15 cellular contexts compared by ENCODE assay signal in genomic region chr19:46812898-46813569, GRCh38. TPM values are rescaled to one million over a fixed set of nuclear protein-coding genes. Genes with fewer than 3 reads are reported as not detected.
DNase-seq lines count a peak whose midpoint lies in the region; ATAC-seq and TF ChIP-seq lines count a peak whose summit lies in the region.
"Had no signal": no experiment of that assay in that cellular context is flagged by ENCODE, and none has a peak within 500 bp of the region (broad histone marks: within the 10 kb centered on the region; RNA-seq: fewer than 3 reads in every experiment).

No MANE protein-coding gene starts in this region.

- no peak for TF ChIP-seq CTCF in lung (IDR thresholded peaks at IDR 0.05; ENCODE audit: control extremely low read depth, extremely low read depth)
- no peak for TF ChIP-seq CTCF in thyroid gland (IDR thresholded peaks at IDR 0.05)

- 53 to 81% methylated on average over 21 of the region's 21 CpGs for WGBS in lung, 2 donors
- WGBS in thyroid gland, 2 donors = 39 to 63% methylated on average over 21 of the region's 21 CpGs

- H2AFZ ChIP-seq in Karpas-422 (ENCODE audit: low read length) = no peak overlapping the region

- no peak for TF ChIP-seq POLR2A in thyroid gland (IDR thresholded peaks at IDR 0.05)

- H3K9me3 ChIP-seq in duodenal mucosa (ENCODE audit: control insufficient read depth in 1 of 2, low read length in 2 of 2) (no peaks in the 10 kb centered on the region), lung (ENCODE audit: control insufficient read depth in 2 of 2, insufficient read depth in 1 of 2, low read length in 1 of 2) (no peaks in the 10 kb centered on the region), thyroid gland (no peaks in the 10 kb centered on the region), MG63 (no peaks in the 10 kb centered on the region), Karpas-422 (ENCODE audit: low read length) (no peaks in the 10 kb centered on the region)
- H3K9me3 ChIP-seq: pancreas had no signal

- intact Hi-C loops in thyroid gland (cut with DNase I) = no loop called here

- no peaks in the 10 kb centered on the region for H3K4me1 ChIP-seq in duodenal mucosa (ENCODE audit: control insufficient read depth in 1 of 2, insufficient read depth in 2 of 2, low read length in 2 of 2)
- peaks cover 0 to 3% of the 10 kb centered on the region in 2 donors for H3K4me1 ChIP-seq in lung (ENCODE audit: control insufficient read depth in 2 of 2, insufficient read depth in 2 of 2, low read length in 2 of 2)
- H3K4me1 ChIP-seq in thyroid gland = peaks cover 0 to 7% of the 10 kb centered on the region in 2 donors
- no peaks in the 10 kb centered on the region for H3K4me1 ChIP-seq in Karpas-422 (ENCODE audit: low read length)
- H3K4me1 ChIP-seq: pancreas had no signal

- H3K4me3 ChIP-seq in duodenal mucosa (ENCODE audit: low read depth in 1 of 2, low read length in 2 of 2) (no peak overlapping the region), lung (no peak overlapping the region), thyroid gland (replicated peaks in 1 of 3) (no peak overlapping the region), MG63 (no peak overlapping the region), Karpas-422 (ENCODE audit: low read length) (no peak overlapping the region)
- H3K4me3 ChIP-seq: pancreas had no signal

- H3K9me2 ChIP-seq in Karpas-422 (replicated peaks; ENCODE audit: insufficient read depth, low read length) = no peaks in the 10 kb centered on the region

- H3K9ac ChIP-seq in duodenal mucosa (ENCODE audit: low read depth in 1 of 2, low read length in 2 of 2) = no peak overlapping the region
- H3K9ac ChIP-seq in Karpas-422 (ENCODE audit: low read length) = no peak overlapping the region

- H3K4me2 ChIP-seq in Karpas-422 (ENCODE audit: low read depth, low read length, poor library complexity, severe bottlenecking) = no peak overlapping the region

- peak; percentile 89 for DNase-seq in HT-29 (ENCODE audit: low spot score)
- DNase-seq in lung (ENCODE audit: low spot score) = peak; percentile 36
- DNase-seq in thyroid gland = peak; percentile 14 to 60
- DNase-seq in effector CD4-positive, alpha-beta T cell = no peak
- DNase-seq in MG63 = no peak
- DNase-seq in Karpas-422 = no peak
- no peak for DNase-seq in SKM-1 treated with dmso at 0.1 percent for 144 hours (lab: John Stamatoyannopoulos, UW; ENCODE audit: unreplicated experiment)
- DNase-seq: activated CD4-positive, CD25-positive, alpha-beta regulatory T cell; activated T-cell treated with anti-CD3 and anti-CD28 coated beads, Interleukin-2, amount 50 U/mL, for 1 hour; CD8-positive, alpha-beta T cell; NCI-H526 treated with DMSO at 0.1 percent for 48 hours; pancreas; SIG-M5; stimulated activated CD4-positive, alpha-beta T cell treated with anti-CD3 and anti-CD28 coated beads, Interleukin-4, amount 100 ng/mL, for 4 hours had no signal

- H4K20me1 ChIP-seq in Karpas-422 (ENCODE audit: insufficient read depth, low read depth, low read length) = no peaks in the 10 kb centered on the region

- ATAC-seq in lung (ENCODE audit: insufficient read depth, low FRiP score) = peak; percentile 81
- ATAC-seq: CD8-positive, alpha-beta T cell had no signal

- no peaks in the 10 kb centered on the region for H3K27me3 ChIP-seq in duodenal mucosa (ENCODE audit: control insufficient read depth in 1 of 2, insufficient read depth in 2 of 2, low read length in 2 of 2)
- H3K27me3 ChIP-seq in lung (ENCODE audit: control insufficient read depth, insufficient read depth) = no peaks in the 10 kb centered on the region
- no peaks in the 10 kb centered on the region for H3K27me3 ChIP-seq in thyroid gland
- H3K27me3 ChIP-seq in MG63 = no peaks in the 10 kb centered on the region
- H3K27me3 ChIP-seq in Karpas-422 (ENCODE audit: low read length) = no peaks in the 10 kb centered on the region
- H3K27me3 ChIP-seq: pancreas had no signal

- H3K36me3 ChIP-seq in duodenal mucosa (ENCODE audit: control insufficient read depth in 1 of 2, insufficient read depth in 2 of 2, low read length in 2 of 2) (no peaks in the 10 kb centered on the region), lung (ENCODE audit: control insufficient read depth in 2 of 2, insufficient read depth in 2 of 2, low read length in 2 of 2) (no peaks in the 10 kb centered on the region), thyroid gland (no peaks in the 10 kb centered on the region), MG63 (no peaks in the 10 kb centered on the region), Karpas-422 (ENCODE audit: insufficient read depth, low read length) (no peaks in the 10 kb centered on the region)
- H3K36me3 ChIP-seq: pancreas had no signal

- H3K27ac ChIP-seq in duodenal mucosa (ENCODE audit: low read depth, low read length) (peak overlapping the region; percentile 36), lung (ENCODE audit: low read depth in 1 of 2, low read length in 1 of 2) (peak overlapping the region in 1 of 2 donors; percentile 67), thyroid gland (peak overlapping the region in 1 of 3 donors; percentile 38), Karpas-422 (ENCODE audit: low read length) (no peak overlapping the region)
- H3K27ac ChIP-seq: pancreas had no signal

- no peaks in the 10 kb centered on the region for H3K79me2 ChIP-seq in Karpas-422 (ENCODE audit: low read length)

RNA-seq across cellular contexts. Expression of gene SLC1A5, which starts 24.6 kb away (rescaled TPM):
- total RNA-seq in HT-29 (2014; rRNA removed; shearing (Covaris generic)) = 772 and 790 TPM in 2 replicates
- total RNA-seq in lung = 100 to 1,000 TPM in 1 of 2 donors, 10 to 100 TPM in 1; 38.2 to 216 TPM
- 100 to 1,000 TPM in 1 of 2 donors, 10 to 100 TPM in 1; 97.0 to 116 TPM for polyA plus RNA-seq in lung
- total RNA-seq in thyroid gland = 10 to 100 TPM in 3 of 4 donors, 1 to 10 TPM in 1; 9.3 to 18.5 (median 11.8) TPM
- total RNA-seq in MG63 (2014; rRNA removed; shearing (Covaris generic); ENCODE audit: low replicate concordance) = 170 and 305 TPM in 2 replicates
- 116 and 189 TPM in 2 replicates for total RNA-seq in Karpas-422 (2014; rRNA removed; shearing (Covaris generic); ENCODE audit: low replicate concordance)

RNA-seq across cellular contexts. Expression of gene AP2S1, which starts 37.6 kb away (rescaled TPM):
- 527 and 544 TPM in 2 replicates for total RNA-seq in HT-29 (2014; rRNA removed; shearing (Covaris generic))
- 100 to 1,000 TPM in 1 of 2 donors, 10 to 100 TPM in 1; 73.0 to 190 TPM for total RNA-seq in lung
- 100 to 1,000 TPM; 122 to 191 TPM for polyA plus RNA-seq in lung
- total RNA-seq in thyroid gland = 10 to 100 TPM; 29.8 to 98.4 (median 64.1) TPM
- total RNA-seq in MG63 (2014; rRNA removed; shearing (Covaris generic); ENCODE audit: low replicate concordance) = 216 and 390 TPM in 2 replicates
- total RNA-seq in Karpas-422 (2014; rRNA removed; shearing (Covaris generic); ENCODE audit: low replicate concordance) = 63.7 and 85.5 TPM in 2 replicates

RNA-seq across cellular contexts. Expression of gene ARHGAP35, which starts 47.8 kb away (rescaled TPM):
- total RNA-seq in HT-29 (2014; rRNA removed; shearing (Covaris generic)) = 53.6 and 63.9 TPM in 2 replicates
- total RNA-seq in lung (10 to 100 TPM; 48.8 to 53.5 TPM), thyroid gland (10 to 100 TPM; 51.2 to 82.9 (median 67.0) TPM)
- 10 to 100 TPM; 12.2 to 24.2 TPM for polyA plus RNA-seq in lung
- 7.8 and 14.7 TPM in 2 replicates for total RNA-seq in MG63 (2014; rRNA removed; shearing (Covaris generic); ENCODE audit: low replicate concordance)
- total RNA-seq in Karpas-422 (2014; rRNA removed; shearing (Covaris generic); ENCODE audit: low replicate concordance) = 19.7 and 30.4 TPM in 2 replicates

Comparison
In these comparisons a context has a peak if more than half of its experiments do, and no peak if none do; other contexts are left out.
1. DNase-seq: peak in HT-29 (single experiment), lung (single experiment) and thyroid gland (2 of 2); none in effector CD4-positive, alpha-beta T cell (single experiment), MG63 (single experiment), Karpas-422 (single experiment) and SKM-1 treated with dmso at 0.1 percent for 144 hours (single experiment).